9 cellular contexts compared by ENCODE assay signal in the genomic region with DNA sequence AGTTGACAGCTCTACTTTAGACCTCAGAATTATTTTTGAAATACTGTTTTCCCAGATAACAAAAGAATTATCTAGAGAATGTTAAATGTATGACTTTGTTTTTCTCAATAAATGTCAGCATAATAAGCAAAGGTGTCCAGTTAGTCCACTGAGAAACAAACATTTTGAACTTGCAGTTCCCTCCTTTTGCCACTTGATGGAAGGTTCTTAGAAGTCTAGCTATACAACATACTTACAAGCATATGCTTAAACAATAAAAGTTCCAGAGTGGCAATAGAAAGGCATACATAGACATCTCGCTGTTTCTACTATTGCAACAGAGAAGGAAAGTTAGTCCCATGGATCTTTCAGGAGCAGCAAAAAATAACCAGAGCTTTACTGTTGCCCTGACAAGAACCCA. TPM values are rescaled to one million over a fixed set of nuclear protein-coding genes. Genes with fewer than 3 reads are reported as not detected.
A peak's percentile ranks its signal among the peaks of the same experiment; 100 is the strongest.
DNase-seq lines count a peak whose midpoint lies in the region; ATAC-seq and TF ChIP-seq lines count a peak whose summit lies in the region.
"Had no signal": no experiment of that assay in that cellular context is flagged by ENCODE, and none has a peak within 500 bp of the region (broad histone marks: within the 10 kb centered on the region; RNA-seq: fewer than 3 reads in every experiment).

No MANE protein-coding gene starts in this region.

- BruUV-seq in mammary epithelial cell (replicated peaks; lab: Mats Ljungman, UMichigan) = TSS peak; percentile 15

- intact Hi-C loops in mammary epithelial cell (cut with micrococcal nuclease) (no loop called here), mucosa of descending colon (cut with DNase I, micrococcal nuclease) (no loop called here)

- H3K36me3 ChIP-seq in DND-41 (ENCODE audit: insufficient read depth, low read length) (peaks cover 95% of the 10 kb centered on the region), MM.1S (replicated peaks; ENCODE audit: insufficient read depth, low read length) (no peaks in the 10 kb centered on the region), mammary epithelial cell (ENCODE audit: insufficient read depth, low read length) (peaks cover 23% of the 10 kb centered on the region), mucosa of descending colon (ENCODE audit: low read depth) (peaks cover 4% of the 10 kb centered on the region), MG63 (peaks cover 49% of the 10 kb centered on the region)

- dilution Hi-C loops in mammary epithelial cell (cut with HindIII; ENCODE audit: low sequenced_read_pairs) = no loop called here

- no peaks in the 10 kb centered on the region for H3K4me1 ChIP-seq in DND-41 (ENCODE audit: insufficient read depth, low read length)
- no peaks in the 10 kb centered on the region for H3K4me1 ChIP-seq in MM.1S (ENCODE audit: low read length)
- H3K4me1 ChIP-seq in mammary epithelial cell (ENCODE audit: insufficient read depth, low read length) = no peaks in the 10 kb centered on the region
- H3K4me1 ChIP-seq in mucosa of descending colon (ENCODE audit: low read depth) = no peaks in the 10 kb centered on the region

- H3K9me3 ChIP-seq in DND-41 (ENCODE audit: insufficient read depth, low read length, severe bottlenecking) (no peaks in the 10 kb centered on the region), MM.1S (replicated peaks; ENCODE audit: insufficient read depth, low read length) (no peaks in the 10 kb centered on the region), mammary epithelial cell (replicated peaks; ENCODE audit: insufficient read depth, low read length) (no peaks in the 10 kb centered on the region), mucosa of descending colon (no peaks in the 10 kb centered on the region), MG63 (no peaks in the 10 kb centered on the region)

- no peaks in the 10 kb centered on the region for H3F3A ChIP-seq in MM.1S (ENCODE audit: insufficient read depth, low read length)

- H3K27me3 ChIP-seq in DND-41 (ENCODE audit: insufficient read depth, low read length, poor library complexity) = no peaks in the 10 kb centered on the region
- no peaks in the 10 kb centered on the region for H3K27me3 ChIP-seq in MM.1S (replicated peaks; ENCODE audit: insufficient read depth, low read length)
- H3K27me3 ChIP-seq in mammary epithelial cell (ENCODE audit: insufficient read depth, low read length) = no peaks in the 10 kb centered on the region
- no peaks in the 10 kb centered on the region for H3K27me3 ChIP-seq in MG63

- ATAC-seq in DND-41 (ENCODE audit: insufficient read depth, low read depth) (no peak; the same call in 2 of the 3 replicates), mucosa of descending colon (peak; percentile 43), GM21526 (IDR thresholded peaks at IDR 0.05; ENCODE audit: low FRiP score, unreplicated experiment) (no peak)

- H3K4me3 ChIP-seq in DND-41 (ENCODE audit: low read depth in 1 of 2, low read length in 2 of 2) = no peak overlapping the region
- no peak overlapping the region for H3K4me3 ChIP-seq in MM.1S (ENCODE audit: low read length)
- H3K4me3 ChIP-seq in mammary epithelial cell (replicated peaks in 1 of 3; ENCODE audit: insufficient read depth in 1 of 3, low read depth in 2 of 3, low read length in 3 of 3) = no peak overlapping the region
- H3K4me3 ChIP-seq in mucosa of descending colon = no peak overlapping the region
- H3K4me3 ChIP-seq in MG63 = no peak overlapping the region

- TF ChIP-seq CTCF in DND-41 (IDR thresholded peaks at IDR 0.05; ENCODE audit: borderline replicate concordance, extremely low read depth, low read length, poor library complexity, severe bottlenecking) (peak; percentile 25), MM.1S (IDR thresholded peaks at IDR 0.05; ENCODE audit: low read length) (peak; percentile 24; the same call in 1 of the 2 replicates), mammary epithelial cell (conservative IDR thresholded peaks at IDR 0.05 in 1 of 2, IDR thresholded peaks at IDR 0.05 in 1 of 2; ENCODE audit: extremely low read depth in 1 of 2, insufficient read depth in 1 of 2, low read depth in 1 of 2, low read length in 2 of 2) (peak; percentile 25 to 31), mucosa of descending colon (IDR thresholded peaks at IDR 0.05) (no peak)

- DNase-seq in DND-41 (no peak), MM.1S (peak; percentile 14), mammary epithelial cell (no peak), mucosa of descending colon (no peak), cerebellum (ENCODE audit: low spot score) (no peak), MG63 (no peak), DMS79 (lab: John Stamatoyannopoulos, UW) (no peak)
- DNase-seq: NCI-H82 had no signal

- H4K20me1 ChIP-seq in DND-41 (ENCODE audit: insufficient read depth, low read length) (0 out of 2 replicates have a peak, but pooled peaks cover 7% of the 10 kb centered on the region), MM.1S (ENCODE audit: insufficient read depth, low read length) (0 out of 2 replicates have a peak, but pooled peaks cover 2% of the 10 kb centered on the region), mammary epithelial cell (ENCODE audit: insufficient read depth, low read length) (no peaks in the 10 kb centered on the region)

- H3K9ac ChIP-seq in DND-41 (ENCODE audit: low read depth, low read length) (no peak overlapping the region), MM.1S (ENCODE audit: low read length) (no peak overlapping the region), mammary epithelial cell (ENCODE audit: insufficient read depth, low read length) (no peak overlapping the region)

- H2AFZ ChIP-seq in DND-41 (ENCODE audit: low read depth, low read length) = no peak overlapping the region
- no peak overlapping the region for H2AFZ ChIP-seq in MM.1S (ENCODE audit: low read length)
- no peak overlapping the region for H2AFZ ChIP-seq in mammary epithelial cell (ENCODE audit: low read depth, low read length)

- in situ Hi-C loops in mammary epithelial cell (cut with MboI; ENCODE audit: low sequenced_read_pairs in 2 of 2) = no loop called here

- no peaks in the 10 kb centered on the region for H3K9me2 ChIP-seq in MM.1S (replicated peaks; ENCODE audit: insufficient read depth, low read length)

- 100% methylated on average over 1 of the region's 1 CpG for WGBS in mammary epithelial cell (ENCODE audit: low coverage, missing lambda C conversion rate)

- H3K27ac ChIP-seq in DND-41 (ENCODE audit: low read length) = no peak overlapping the region
- no peak overlapping the region for H3K27ac ChIP-seq in MM.1S (ENCODE audit: low read length)
- H3K27ac ChIP-seq in mammary epithelial cell (ENCODE audit: insufficient read depth, low read depth, low read length) = no peak overlapping the region

- CTCF ChIA-PET in mammary epithelial cell (lab: Charles Lee; ENCODE audit: low non-redundant PET) = no interaction called here

- H3K79me2 ChIP-seq in DND-41 (ENCODE audit: insufficient read depth, low read length) = peaks cover 18% of the 10 kb centered on the region; the same call in 1 of the 2 replicates
- no peaks in the 10 kb centered on the region for H3K79me2 ChIP-seq in MM.1S (ENCODE audit: low read length)
- H3K79me2 ChIP-seq in mammary epithelial cell (ENCODE audit: insufficient read depth, low read length) = peaks cover 19% of the 10 kb centered on the region

- no peak overlapping the region for H3K4me2 ChIP-seq in DND-41 (ENCODE audit: insufficient read depth, low read length)
- H3K4me2 ChIP-seq in MM.1S (ENCODE audit: low read depth, low read length) = no peak overlapping the region
- H3K4me2 ChIP-seq in mammary epithelial cell (ENCODE audit: insufficient read depth, low read depth, low read length) = no peak overlapping the region

RNA-seq across cellular contexts. Expression of gene NDUFA10, which starts 11.8 kb away (rescaled TPM):
- total RNA-seq in mammary epithelial cell (100 to 1,000 TPM in 1 of 2 donors, 10 to 100 TPM in 1; 75.2 to 127 TPM), mucosa of descending colon (100 to 1,000 TPM; 154 to 243 (median 189) TPM), cerebellum (59.6 TPM)
- 119 TPM for polyA plus RNA-seq in mammary epithelial cell
- polyA minus RNA-seq in mammary epithelial cell = 72.8 TPM
- total RNA-seq in MG63 (2014; rRNA removed; shearing (Covaris generic); ENCODE audit: low replicate concordance) = 165 and 201 TPM in 2 replicates

RNA-seq across cellular contexts. Expression of gene OR6B2, which starts 16.9 kb away (rescaled TPM):
- total RNA-seq in mammary epithelial cell (not detected), mucosa of descending colon (not detected), cerebellum (not detected)
- polyA plus RNA-seq in mammary epithelial cell = not detected
- polyA minus RNA-seq in mammary epithelial cell = not detected
- not detected in 2 replicates for total RNA-seq in MG63 (2014; rRNA removed; shearing (Covaris generic); ENCODE audit: low replicate concordance)

RNA-seq across cellular contexts. Expression of gene OR6B3, which starts 40.0 kb away (rescaled TPM):
- total RNA-seq in mammary epithelial cell (not detected), mucosa of descending colon (not detected), cerebellum (not detected)
- not detected for polyA plus RNA-seq in mammary epithelial cell
- polyA minus RNA-seq in mammary epithelial cell = not detected
- not detected in 2 replicates for total RNA-seq in MG63 (2014; rRNA removed; shearing (Covaris generic); ENCODE audit: low replicate concordance)
